2 cellular contexts compared by ENCODE assay signal in the genomic region with DNA sequence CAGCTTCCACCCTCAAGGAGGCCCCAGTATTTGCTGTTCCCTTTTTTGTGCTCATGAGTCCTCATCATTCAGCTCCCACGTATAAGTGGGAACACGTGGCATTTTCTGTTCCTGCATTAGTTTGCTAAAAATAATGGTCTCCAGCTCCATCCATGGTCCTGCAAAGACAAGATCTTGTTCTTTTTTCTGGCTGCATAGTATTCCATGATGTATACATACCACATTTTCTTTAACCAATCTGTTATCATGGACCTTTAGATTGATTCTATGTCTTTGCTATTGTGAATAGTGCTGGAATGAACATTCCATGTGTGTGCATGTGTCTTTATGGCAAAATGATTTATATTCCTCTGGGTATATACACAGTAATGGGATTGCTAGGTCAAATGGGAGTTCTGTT.
TF ChIP-seq lines count a peak whose summit lies in the region.

No MANE protein-coding gene starts in this region.

TF ChIP-seq in A549, 52 proteins besides CTCF, POLR2A, EP300 and RAD21:
- no peak for TF ChIP-seq SMC3 (IDR thresholded peaks at IDR 0.05)
- peak; percentile 47; the same call in 1 of the 2 replicates for TF ChIP-seq KDM1A (IDR thresholded peaks at IDR 0.05; ENCODE audit: low read depth)
- no peak for TF ChIP-seq CEBPB (IDR thresholded peaks at IDR 0.05)

TF ChIP-seq in K562, 482 proteins besides CTCF, POLR2A, EP300 and RAD21:
- TF ChIP-seq BCOR (IDR thresholded peaks at IDR 0.05) = peak; percentile 47; the same call in 1 of the 2 replicates
- peak; percentile 74 for TF ChIP-seq RBM25 (IDR thresholded peaks at IDR 0.05; ENCODE audit: low read depth, low read length, severe bottlenecking)
- TF ChIP-seq KDM1A (IDR thresholded peaks at IDR 0.05) = peak in 1 of 2 experiments; percentile 30; a peak in 1 of 4 replicates
- TF ChIP-seq PPARD (CRISPR knock-in tag; IDR thresholded peaks at IDR 0.05) = no peak
- TF ChIP-seq ZNF77 (CRISPR knock-in tag; IDR thresholded peaks at IDR 0.05) = no peak
- peak; percentile 97 for TF ChIP-seq ZNF146 (CRISPR knock-in tag; IDR thresholded peaks at IDR 0.05; ENCODE audit: unreplicated experiment)
- TF ChIP-seq SMARCA5 (IDR thresholded peaks at IDR 0.05) = 0 out of 2 replicates have a peak, but pooled peaks have one; percentile 19
- TF ChIP-seq ZNF696 (CRISPR knock-in tag; conservative IDR thresholded peaks at IDR 0.05) = no peak
TF ChIP-seq in K562: peak in this region for 5.
